In the genomic region with DNA sequence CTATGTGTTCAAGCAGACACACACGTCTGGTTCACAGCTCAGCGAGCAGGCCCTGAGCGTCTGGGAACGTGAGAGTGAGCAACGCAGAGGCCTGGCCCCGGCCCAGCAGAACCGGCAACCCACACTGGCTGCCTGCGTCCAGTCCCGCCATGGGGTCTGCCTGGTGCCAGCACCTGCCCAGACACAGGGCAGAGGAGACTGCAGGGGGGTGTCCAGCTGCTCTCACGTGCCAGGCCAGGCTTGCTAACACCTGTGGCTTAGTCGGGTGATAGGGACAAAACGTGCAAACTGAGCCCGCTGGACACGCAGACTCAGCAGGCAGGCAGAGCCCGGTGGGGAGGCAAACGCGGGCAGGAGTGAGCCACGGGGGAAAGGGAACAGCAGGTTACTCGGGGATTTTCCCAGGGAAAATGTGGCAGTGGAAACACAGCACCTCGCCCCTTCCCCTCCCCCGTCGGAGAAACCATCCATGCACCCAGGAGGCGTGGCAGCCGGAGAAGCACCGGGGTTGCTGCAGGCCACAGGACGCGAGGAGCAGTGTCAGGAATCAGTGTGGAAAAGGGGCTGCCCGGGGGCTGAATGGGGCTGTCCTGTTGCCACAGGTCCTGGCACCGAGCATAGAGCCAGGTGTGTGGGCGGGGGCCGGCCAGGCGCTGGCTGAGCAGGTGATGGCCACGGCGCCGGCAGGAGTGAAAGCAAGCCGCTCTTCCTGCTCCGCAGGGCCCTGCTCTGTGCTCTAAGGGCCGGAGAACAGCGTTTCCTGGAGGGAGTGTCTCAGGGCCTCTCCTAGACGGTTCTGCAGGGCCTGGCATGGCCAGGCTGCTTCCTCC, we compare ENCODE assay signal across 10 cellular contexts.
DNase-seq lines count a peak whose midpoint lies in the region; ATAC-seq and TF ChIP-seq lines count a peak whose summit lies in the region.
"Had no signal": no experiment of that assay in that cellular context is flagged by ENCODE, and none has a peak within 500 bp of the region (broad histone marks: within the 10 kb centered on the region; RNA-seq: fewer than 3 reads in every experiment).

No MANE protein-coding gene starts in this region.

- H3K79me2 ChIP-seq in SK-N-SH (ENCODE audit: insufficient read depth), result no peaks in the 10 kb centered on the region

- POLR2A ChIA-PET in SK-N-SH (lab: Yijun Ruan, JAX), result no interaction called here

- no peak for TF ChIP-seq RAD21 in SK-N-SH (IDR thresholded peaks at IDR 0.05; ENCODE audit: low read length)

- no peak overlapping the region for H2AFZ ChIP-seq in SK-N-SH (ENCODE audit: low read depth)

- H3K27ac ChIP-seq in SK-N-SH (ENCODE audit: low read depth in 2 of 2, low read length in 1 of 2) (peak overlapping the region in 1 of 2 experiments; percentile 75; a peak in 2 of 4 replicates), lower lobe of right lung (no peak overlapping the region), upper lobe of right lung (no peak overlapping the region)

- no peaks in the 10 kb centered on the region for H3K36me3 ChIP-seq in SK-N-SH (replicated peaks in 1 of 2; ENCODE audit: control insufficient read depth in 1 of 2, insufficient read depth in 2 of 2, low read length in 1 of 2)
- no peaks in the 10 kb centered on the region for H3K36me3 ChIP-seq in lower lobe of right lung
- H3K36me3 ChIP-seq in upper lobe of right lung, result no peaks in the 10 kb centered on the region

- H3K9ac ChIP-seq in SK-N-SH, result no peak overlapping the region

- TF ChIP-seq EP300 in SK-N-SH (IDR thresholded peaks at IDR 0.05; ENCODE audit: borderline replicate concordance in 1 of 2, low read depth in 1 of 2, low read length in 1 of 2), result no peak

- H3K4me3 ChIP-seq in SK-N-SH (ENCODE audit: low read depth in 2 of 2, low read length in 1 of 2) (no peak overlapping the region), lower lobe of right lung (peak overlapping the region; percentile 36), upper lobe of right lung (peak overlapping the region; percentile 20)
- H3K4me3 ChIP-seq: GM12878 had no signal

- 92% methylated on average over 34 of the region's 40 CpGs for WGBS in SK-N-SH (ENCODE audit: low lambda C conversion rate)

- CTCF ChIA-PET in SK-N-SH (lab: Yijun Ruan, JAX), result interaction anchor here (0.8 kb wide), 1 partner anchor 102 kb away, joined by 4 read pairs; no protein-coding TSS in a partner anchor

- H3K9me3 ChIP-seq in SK-N-SH, result no peaks in the 10 kb centered on the region
- H3K9me3 ChIP-seq in lower lobe of right lung, result no peaks in the 10 kb centered on the region
- no peaks in the 10 kb centered on the region for H3K9me3 ChIP-seq in upper lobe of right lung

- H3K4me1 ChIP-seq in SK-N-SH (ENCODE audit: control insufficient read depth in 1 of 2, insufficient read depth in 2 of 2, low read depth in 1 of 2, low read length in 1 of 2), result peaks cover 0 to 45% of the 10 kb centered on the region in 2 experiments; a peak in 2 of 4 replicates
- peaks cover 26% of the 10 kb centered on the region for H3K4me1 ChIP-seq in lower lobe of right lung
- H3K4me1 ChIP-seq in upper lobe of right lung, result peaks cover 34% of the 10 kb centered on the region

- H3K27me3 ChIP-seq in SK-N-SH (ENCODE audit: insufficient read depth) (no peaks in the 10 kb centered on the region), lower lobe of right lung (ENCODE audit: low read depth) (no peaks in the 10 kb centered on the region), upper lobe of right lung (no peaks in the 10 kb centered on the region)

- DNase-seq in SK-N-SH (peak; percentile 63), cerebellar cortex (ENCODE audit: low spot score) (peak; percentile 31), lower lobe of right lung (no peak), upper lobe of right lung (no peak), NCI-H226 (no peak), activated T-cell treated with anti-CD3 and anti-CD28 coated beads for 4 hours (no peak)
- DNase-seq in activated CD4-positive, CD25-positive, alpha-beta regulatory T cell (lab: John Stamatoyannopoulos, UW), result no peak

- ATAC-seq in SK-N-SH treated with all-trans-retinoic acid at 6 μM for 48 hours (no peak), lower lobe of right lung (peak; percentile 74 to 76), upper lobe of right lung (peak; percentile 78)
- ATAC-seq: GM12878; naive thymus-derived CD8-positive, alpha-beta T cell had no signal

- H3F3A ChIP-seq in SK-N-SH (replicated peaks; ENCODE audit: insufficient read depth), result no peaks in the 10 kb centered on the region

- H4K20me1 ChIP-seq in SK-N-SH (ENCODE audit: insufficient read depth), result no peaks in the 10 kb centered on the region

- intact Hi-C loops in lower lobe of right lung (cut with DNase I) (no loop called here), upper lobe of right lung (cut with DNase I) (no loop called here)

- no peaks in the 10 kb centered on the region for H3K9me2 ChIP-seq in SK-N-SH

- no peak overlapping the region for H3K4me2 ChIP-seq in SK-N-SH

- TF ChIP-seq CTCF in SK-N-SH (IDR thresholded peaks at IDR 0.05) (no peak), lower lobe of right lung (IDR thresholded peaks at IDR 0.05) (no peak), upper lobe of right lung (IDR thresholded peaks at IDR 0.05) (no peak)

TF ChIP-seq in SK-N-SH, 30 proteins besides CTCF, POLR2A, EP300 and RAD21:
- TF ChIP-seq SIN3A (IDR thresholded peaks at IDR 0.05; ENCODE audit: borderline replicate concordance, low read depth, low read length) (no peak), FOXJ3 (CRISPR knock-in tag; IDR thresholded peaks at IDR 0.05) (peak; percentile 44; the same call in 1 of the 2 replicates)

TF ChIP-seq in SK-N-SH treated with all-trans-retinoic acid at 6 μM for 48 hours, 23 proteins besides CTCF, POLR2A, EP300 and RAD21:
- TF ChIP-seq, protein P1, sequence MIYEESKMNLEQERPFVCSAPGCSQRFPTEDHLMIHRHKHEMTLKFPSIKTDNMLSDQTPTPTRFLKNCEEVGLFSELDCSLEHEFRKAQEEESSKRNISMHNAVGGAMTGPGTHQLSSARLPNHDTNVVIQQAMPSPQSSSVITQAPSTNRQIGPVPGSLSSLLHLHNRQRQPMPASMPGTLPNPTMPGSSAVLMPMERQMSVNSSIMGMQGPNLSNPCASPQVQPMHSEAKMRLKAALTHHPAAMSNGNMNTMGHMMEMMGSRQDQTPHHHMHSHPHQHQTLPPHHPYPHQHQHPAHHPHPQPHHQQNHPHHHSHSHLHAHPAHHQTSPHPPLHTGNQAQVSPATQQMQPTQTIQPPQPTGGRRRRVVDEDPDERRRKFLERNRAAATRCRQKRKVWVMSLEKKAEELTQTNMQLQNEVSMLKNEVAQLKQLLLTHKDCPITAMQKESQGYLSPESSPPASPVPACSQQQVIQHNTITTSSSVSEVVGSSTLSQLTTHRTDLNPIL (CRISPR knock-in tag; IDR thresholded peaks at IDR 0.05; ENCODE audit: low read depth), result no peak
- TF ChIP-seq ESRRG (CRISPR knock-in tag; IDR thresholded peaks at IDR 0.05) (no peak), RARB (CRISPR knock-in tag; IDR thresholded peaks at IDR 0.05) (no peak), ZNF8 (CRISPR knock-in tag; IDR thresholded peaks at IDR 0.05) (no peak), SNAI2 (CRISPR knock-in tag; IDR thresholded peaks at IDR 0.05) (no peak), ZNF70 (CRISPR knock-in tag; IDR thresholded peaks at IDR 0.05) (no peak), PPARA (CRISPR knock-in tag; IDR thresholded peaks at IDR 0.05; ENCODE audit: borderline replicate concordance) (no peak), CSDC2 (CRISPR knock-in tag; IDR thresholded peaks at IDR 0.05) (no peak), ZFP30 (CRISPR knock-in tag; IDR thresholded peaks at IDR 0.05) (no peak), TCF4 (CRISPR knock-in tag; IDR thresholded peaks at IDR 0.05; ENCODE audit: borderline replicate concordance) (no peak)
TF ChIP-seq in SK-N-SH treated with all-trans-retinoic acid at 6 μM for 48 hours: peak in this region for 0.

Comparison
In these comparisons a context has a peak if more than half of its experiments do, and no peak if none do; other contexts are left out.
1. DNase-seq: peak in SK-N-SH (single experiment) and cerebellar cortex (single experiment); none in lower lobe of right lung (single experiment), upper lobe of right lung (single experiment), NCI-H226 (single experiment), activated CD4-positive, CD25-positive, alpha-beta regulatory T cell (0 of 4) and activated T-cell treated with anti-CD3 and anti-CD28 coated beads for 4 hours (single experiment).
2. H3K4me3 ChIP-seq: peak in lower lobe of right lung (single experiment) and upper lobe of right lung (single experiment); none in SK-N-SH (0 of 2).